In genomic region chr2:172234716-172235661, GRCh38 we compare ENCODE assay signal across 8 cellular contexts.
A peak's percentile ranks its signal among the peaks of the same experiment; 100 is the strongest.
DNase-seq lines count a peak whose midpoint lies in the region; ATAC-seq and TF ChIP-seq lines count a peak whose summit lies in the region.

No MANE protein-coding gene starts in this region.

- peaks cover 29% of the 10 kb centered on the region for H3K4me1 Mint-ChIP-seq in dendritic cell treated with granulocyte-macrophage colony-stimulating factor and Interleukin-4, amounts not matched to agents 40 ng/mL and 50 ng/mL, for 4 days (ENCODE audit: low read depth)

- peaks cover 4% of the 10 kb centered on the region for H3K27me3 ChIP-seq in thyroid gland

- H3K4me1 ChIP-seq in mesodermal cell (ENCODE audit: control insufficient read depth, insufficient read depth, low read length, poor library complexity, severe bottlenecking) (peaks cover 18% of the 10 kb centered on the region), thyroid gland (peaks cover 30 to 47% of the 10 kb centered on the region in 2 donors)

- no peaks in the 10 kb centered on the region for H3K36me3 Mint-ChIP-seq in dendritic cell treated with granulocyte-macrophage colony-stimulating factor and Interleukin-4, amounts not matched to agents 40 ng/mL and 50 ng/mL, for 4 days (ENCODE audit: low read depth)

- TF ChIP-seq POLR2A in thyroid gland (IDR thresholded peaks at IDR 0.05), result no peak

- intact Hi-C loops in Right ventricle myocardium superior (cut with DNase I), result no loop called here
- intact Hi-C loops in Right ventricle myocardium inferior (cut with DNase I), result no loop called here
- intact Hi-C loops in dendritic cell treated with granulocyte-macrophage colony-stimulating factor and Interleukin-4, amounts not matched to agents 40 ng/mL and 50 ng/mL, for 4 days (cut with micrococcal nuclease), result no loop called here
- intact Hi-C loops in thyroid gland (cut with DNase I), result no loop called here

- DNase-seq in Right ventricle myocardium superior (no peak), Right ventricle myocardium inferior (ENCODE audit: missing footprints) (no peak), T follicular helper cell (ENCODE audit: low read depth) (peak; percentile 22), thyroid gland (no peak), NK-92 (lab: John Stamatoyannopoulos, UW; ENCODE audit: unreplicated experiment) (no peak)

- no peak overlapping the region for H3K27ac Mint-ChIP-seq in dendritic cell treated with granulocyte-macrophage colony-stimulating factor and Interleukin-4, amounts not matched to agents 40 ng/mL and 50 ng/mL, for 4 days

- H3K36me3 ChIP-seq in mesodermal cell (ENCODE audit: control insufficient read depth, insufficient read depth, low read length), result no peaks in the 10 kb centered on the region
- H3K36me3 ChIP-seq in thyroid gland, result no peaks in the 10 kb centered on the region

- no peak overlapping the region for H3K27ac ChIP-seq in mesodermal cell (ENCODE audit: low read depth, low read length, severe bottlenecking)
- no peak overlapping the region for H3K27ac ChIP-seq in thyroid gland

- H3K9me3 ChIP-seq in mesodermal cell (ENCODE audit: control insufficient read depth, low read length), result no peaks in the 10 kb centered on the region
- H3K9me3 ChIP-seq in thyroid gland, result no peaks in the 10 kb centered on the region

- no peaks in the 10 kb centered on the region for H3K9me3 Mint-ChIP-seq in dendritic cell treated with granulocyte-macrophage colony-stimulating factor and Interleukin-4, amounts not matched to agents 40 ng/mL and 50 ng/mL, for 4 days

- peak overlapping the region; percentile 71 for H3K4me3 Mint-ChIP-seq in dendritic cell treated with granulocyte-macrophage colony-stimulating factor and Interleukin-4, amounts not matched to agents 40 ng/mL and 50 ng/mL, for 4 days

- H3K4me3 ChIP-seq in mesodermal cell (ENCODE audit: extremely low read depth, insufficient read depth, low read length, poor library complexity, severe bottlenecking) (peak overlapping the region; percentile 40), thyroid gland (replicated peaks in 1 of 3) (peak overlapping the region; percentile 1 to 17 (median 7))

- H3K27me3 Mint-ChIP-seq in dendritic cell treated with granulocyte-macrophage colony-stimulating factor and Interleukin-4, amounts not matched to agents 40 ng/mL and 50 ng/mL, for 4 days, result peaks cover 33% of the 10 kb centered on the region

- peak; percentile 58 for ATAC-seq in Right ventricle myocardium superior (ENCODE audit: poor library complexity)
- ATAC-seq in Right ventricle myocardium inferior, result no peak
- ATAC-seq in HG02840 (IDR thresholded peaks at IDR 0.05; ENCODE audit: low FRiP score, unreplicated experiment), result no peak

- TF ChIP-seq CTCF in thyroid gland (IDR thresholded peaks at IDR 0.05), result no peak

- WGBS in mesodermal cell (ENCODE audit: insufficient coverage in 2 of 2), 2 experiments, result 1 to 2% methylated on average over 50 to 59 of the region's 64 CpGs
- WGBS in thyroid gland, 2 donors, result 3 to 6% methylated on average over 41 to 54 of the region's 64 CpGs
